Comparison of ENCODE assay signal across 8 cellular contexts in genomic region chr5:321726-322251, GRCh38. TPM values are rescaled to one million over a fixed set of nuclear protein-coding genes. Genes with fewer than 3 reads are reported as not detected.
DNase-seq lines count a peak whose midpoint lies in the region; ATAC-seq and TF ChIP-seq lines count a peak whose summit lies in the region.

No MANE protein-coding gene starts in this region.

- peaks cover 32% of the 10 kb centered on the region for H3K4me1 Mint-ChIP-seq in osteocyte (ENCODE audit: unreplicated experiment)

- H3K27ac Mint-ChIP-seq in osteocyte (ENCODE audit: unreplicated experiment) = no peak overlapping the region

- ATAC-seq in GM18909 (IDR thresholded peaks at IDR 0.05; ENCODE audit: poor library complexity, unreplicated experiment) (peak; percentile 18), HG02759 (IDR thresholded peaks at IDR 0.05; ENCODE audit: unreplicated experiment) (peak; percentile 12)

- DNase-seq in astrocyte of the spinal cord (ENCODE audit: low read depth, low spot score) (no peak), osteocyte (ENCODE audit: extremely low spot score, unreplicated experiment) (peak; percentile 82), DMS114 treated with DMSO at 0.1 percent for 48 hours (lab: John Stamatoyannopoulos, UW; ENCODE audit: unreplicated experiment) (no peak), ACHN (no peak), ecto neural progenitor cell (ENCODE audit: low spot score) (no peak), iPS-NIHi11 (ENCODE audit: low spot score) (no peak)

- no peaks in the 10 kb centered on the region for H3K27me3 Mint-ChIP-seq in osteocyte (ENCODE audit: unreplicated experiment)

- no peak for TF ChIP-seq CTCF in astrocyte of the spinal cord (IDR thresholded peaks at IDR 0.05; ENCODE audit: low read depth, low read length)
- TF ChIP-seq CTCF in osteocyte (IDR thresholded peaks at IDR 0.05) = no peak

- H3K4me3 ChIP-seq in astrocyte of the spinal cord (ENCODE audit: low read depth, low read length) = peak overlapping the region; percentile 49

- H3K9me3 Mint-ChIP-seq in osteocyte (ENCODE audit: unreplicated experiment) = no peaks in the 10 kb centered on the region

- H3K36me3 Mint-ChIP-seq in osteocyte (ENCODE audit: unreplicated experiment) = peaks cover 11% of the 10 kb centered on the region

- in situ Hi-C loops in astrocyte of the spinal cord (cut with HindIII; ENCODE audit: low sequenced_read_pairs) = no loop called here
- in situ Hi-C loops in ACHN (cut with HindIII; ENCODE audit: low pct_ligation_motif_present, low pct_unique_long_range_greater_than_20kb, low sequenced_read_pairs) = no loop called here

- peak overlapping the region; percentile 61 for H3K4me3 Mint-ChIP-seq in osteocyte (ENCODE audit: unreplicated experiment)

RNA-seq across cellular contexts. Expression of gene AHRR, which starts 0.3 kb away (rescaled TPM):
- total RNA-seq in osteocyte = 54.9 and 55.8 TPM in 2 replicates

RNA-seq across cellular contexts. Expression of gene PDCD6, which starts 50.3 kb away (rescaled TPM):
- 94.7 and 106 TPM in 2 replicates for total RNA-seq in osteocyte
